In genomic region chr11:2783536-2784082, GRCh38 we compare ENCODE assay signal across 33 cellular contexts.
DNase-seq lines count a peak whose midpoint lies in the region; ATAC-seq and TF ChIP-seq lines count a peak whose summit lies in the region.
"Had no signal": no experiment of that assay in that cellular context is flagged by ENCODE, and none has a peak within 500 bp of the region (broad histone marks: within the 10 kb centered on the region; RNA-seq: fewer than 3 reads in every experiment).

No MANE protein-coding gene starts in this region.

- H3K27ac Mint-ChIP-seq in naive thymus-derived CD4-positive, alpha-beta T cell: no peak overlapping the region
- H3K27ac Mint-ChIP-seq: activated CD4-positive, alpha-beta T cell treated with anti-CD3 and anti-CD28 coated beads for 36 hours; activated CD8-positive, alpha-beta T cell treated with anti-CD3 and anti-CD28 coated beads, Interleukin-2, amount 10 ng/mL, durations not matched to agents 7 days and 5 days; activated naive CD4-positive, alpha-beta T cell treated with anti-CD3 and anti-CD28 coated beads, Interleukin-2, amount 50 U/mL, for 24 hours; activated T-helper 2 cell treated with anti-CD3 and anti-CD28 coated beads, Interferon-gamma antibody, Interleukin-2, Interleukin-4, amounts not matched to agents 10 μg/mL and 5 μg/mL and 100 μg/mL, durations not matched to agents 14 hours and 24 hours and 36 hours; T-helper 17 cell had no signal

- TF ChIP-seq CTCF in vagina (IDR thresholded peaks at IDR 0.05) (no peak), right atrium auricular region (IDR thresholded peaks at IDR 0.05) (no peak)

- H3K27me3 Mint-ChIP-seq in naive thymus-derived CD4-positive, alpha-beta T cell: peaks cover 0 to 27% (median 0%) of the 10 kb centered on the region in 5 donors
- H3K27me3 Mint-ChIP-seq: activated CD4-positive, alpha-beta T cell treated with anti-CD3 and anti-CD28 coated beads for 36 hours; activated naive CD4-positive, alpha-beta T cell treated with anti-CD3 and anti-CD28 coated beads, Interleukin-2, amount 50 U/mL, for 24 hours; memory B cell; T-helper 17 cell had no signal

- H3K36me3 Mint-ChIP-seq in naive thymus-derived CD4-positive, alpha-beta T cell: peaks cover 0 to 23% (median 18%) of the 10 kb centered on the region in 5 donors

- peak overlapping the region; percentile 23; the same call in 1 of the 2 replicates for H3K4me3 ChIP-seq in HUES48 (ENCODE audit: low read depth, low read length)
- H3K4me3 ChIP-seq in naive thymus-derived CD4-positive, alpha-beta T cell (ENCODE audit: low read length): no peak overlapping the region
- no peak overlapping the region for H3K4me3 ChIP-seq in vagina
- no peak overlapping the region for H3K4me3 ChIP-seq in right atrium auricular region
- H3K4me3 ChIP-seq: cardiac muscle cell, colonic mucosa, pancreas, suprapubic skin, upper lobe of left lung had no signal

- H3K4me3 Mint-ChIP-seq in naive thymus-derived CD4-positive, alpha-beta T cell: no peak overlapping the region
- H3K4me3 Mint-ChIP-seq: activated CD4-positive, alpha-beta T cell treated with anti-CD3 and anti-CD28 coated beads for 36 hours; activated CD8-positive, alpha-beta T cell treated with anti-CD3 and anti-CD28 coated beads, Interleukin-2, amount 10 ng/mL, durations not matched to agents 7 days and 5 days; activated naive CD4-positive, alpha-beta T cell treated with anti-CD3 and anti-CD28 coated beads, Interleukin-2, amount 50 U/mL, for 24 hours; memory B cell; neural crest cell; T-helper 17 cell had no signal

- intact Hi-C loops in naive thymus-derived CD4-positive, alpha-beta T cell (cut with micrococcal nuclease): no loop called here
- intact Hi-C loops in vagina (cut with DNase I): no loop called here

- no peak for TF ChIP-seq POLR2A in GM18505 (IDR thresholded peaks at IDR 0.05; ENCODE audit: borderline replicate concordance, extremely low read depth, insufficient read depth, insufficient read length)
- TF ChIP-seq POLR2A in vagina (IDR thresholded peaks at IDR 0.05): no peak

- H3K27ac ChIP-seq in HUES48 (ENCODE audit: low read depth, low read length) (peak overlapping the region; percentile 17), vagina (no peak overlapping the region), right atrium auricular region (no peak overlapping the region)
- no peak overlapping the region for H3K27ac ChIP-seq in naive thymus-derived CD4-positive, alpha-beta T cell (ENCODE audit: low read depth, low read length)
- H3K27ac ChIP-seq: C4-2B, cardiac muscle cell, colonic mucosa, pancreas, suprapubic skin, upper lobe of left lung had no signal

- H3K27me3 ChIP-seq in HUES48 (ENCODE audit: control insufficient read depth, insufficient read depth, low read length) (no peaks in the 10 kb centered on the region), vagina (no peaks in the 10 kb centered on the region), right atrium auricular region (no peaks in the 10 kb centered on the region)
- no peaks in the 10 kb centered on the region for H3K27me3 ChIP-seq in naive thymus-derived CD4-positive, alpha-beta T cell (ENCODE audit: control insufficient read depth in 2 of 2, insufficient read depth in 2 of 2, low read length in 2 of 2)
- H3K27me3 ChIP-seq: cardiac muscle cell, colonic mucosa, pancreas, upper lobe of left lung had no signal

- H3K9ac ChIP-seq in HUES48 (ENCODE audit: low read depth, low read length): no peak overlapping the region

- peaks cover 0 to 2% (median 0%) of the 10 kb centered on the region in 11 donors for H3K9me3 Mint-ChIP-seq in naive thymus-derived CD4-positive, alpha-beta T cell
- H3K9me3 Mint-ChIP-seq: activated naive CD4-positive, alpha-beta T cell treated with anti-CD3 and anti-CD28 coated beads, Interleukin-2, amount 50 U/mL, for 24 hours; activated T-helper 2 cell treated with anti-CD3 and anti-CD28 coated beads, Interferon-gamma antibody, Interleukin-2, Interleukin-4, amounts not matched to agents 10 μg/mL and 5 μg/mL and 100 μg/mL, durations not matched to agents 14 hours and 24 hours and 36 hours had no signal

- POLR2A ChIA-PET in naive thymus-derived CD4-positive, alpha-beta T cell (lab: Charles Lee): no interaction called here

- peaks cover 8% of the 10 kb centered on the region for H3K9me3 ChIP-seq in HUES48 (ENCODE audit: control insufficient read depth, insufficient read depth, low read length)
- H3K9me3 ChIP-seq in naive thymus-derived CD4-positive, alpha-beta T cell (ENCODE audit: control insufficient read depth in 2 of 3, low read length in 3 of 3): no peaks in the 10 kb centered on the region
- H3K9me3 ChIP-seq in vagina: no peaks in the 10 kb centered on the region
- no peaks in the 10 kb centered on the region for H3K9me3 ChIP-seq in right atrium auricular region
- H3K9me3 ChIP-seq: colonic mucosa, pancreas, suprapubic skin, upper lobe of left lung had no signal

- peak; percentile 18 for DNase-seq in MV-4-11 (lab: John Stamatoyannopoulos, UW)
- DNase-seq in astrocyte of the hippocampus (ENCODE audit: low read depth, low spot score): peak; percentile 48
- no peak for DNase-seq in naive thymus-derived CD4-positive, alpha-beta T cell
- no peak for DNase-seq in amygdala (lab: John Stamatoyannopoulos, UW)
- DNase-seq in vagina (ENCODE audit: extremely low spot score in 2 of 2): no peak
- DNase-seq in right atrium auricular region (ENCODE audit: low spot score): no peak
- DNase-seq: activated CD4-positive, alpha-beta T cell treated with anti-CD3 and anti-CD28 coated beads for 36 hours; activated CD8-positive, alpha-beta T cell treated with anti-CD3 and anti-CD28 coated beads, Interleukin-2, amount 10 ng/mL, durations not matched to agents 7 days and 5 days; colonic mucosa; effector CD4-positive, alpha-beta T cell; foreskin fibroblast; HCEC 1CT; NCI-H2029 treated with DMSO at 0.1 percent for 48 hours; NCI-H524; pancreas; retina; Right ventricle myocardium superior; small intestine; stimulated activated naive CD4-positive, alpha-beta T cell; T-helper 17 cell; upper lobe of left lung had no signal

- peaks cover 15% of the 10 kb centered on the region for H3K4me1 ChIP-seq in HUES48 (ENCODE audit: control insufficient read depth, insufficient read depth, low read length)
- H3K4me1 ChIP-seq in naive thymus-derived CD4-positive, alpha-beta T cell (ENCODE audit: control insufficient read depth in 2 of 2, insufficient read depth in 2 of 2, low read length in 2 of 2): no peaks in the 10 kb centered on the region
- peaks cover 23% of the 10 kb centered on the region for H3K4me1 ChIP-seq in vagina
- peaks cover 0 to 41% of the 10 kb centered on the region in 2 donors for H3K4me1 ChIP-seq in right atrium auricular region

- H3K36me3 ChIP-seq in HUES48 (ENCODE audit: control insufficient read depth, insufficient read depth, low read length) (no peaks in the 10 kb centered on the region), vagina (no peaks in the 10 kb centered on the region), right atrium auricular region (no peaks in the 10 kb centered on the region)
- H3K36me3 ChIP-seq in naive thymus-derived CD4-positive, alpha-beta T cell (ENCODE audit: control insufficient read depth in 2 of 3, insufficient read depth in 3 of 3, low read length in 3 of 3): peaks cover 0 to 14% (median 0%) of the 10 kb centered on the region in 3 experiments
- H3K36me3 ChIP-seq: cardiac muscle cell, colonic mucosa, pancreas, suprapubic skin, upper lobe of left lung had no signal

- ATAC-seq in naive thymus-derived CD4-positive, alpha-beta T cell: peak; percentile 37
- ATAC-seq in GM18505 (IDR thresholded peaks at IDR 0.05; ENCODE audit: unreplicated experiment): no peak
- ATAC-seq: activated CD4-positive, alpha-beta T cell treated with anti-CD3 and anti-CD28 coated beads for 36 hours; activated CD8-positive, alpha-beta T cell treated with anti-CD3 and anti-CD28 coated beads, Interleukin-2, amount 10 ng/mL, durations not matched to agents 7 days and 5 days; left lobe of liver; Panc1; pancreas; SK-N-SH treated with all-trans-retinoic acid at 6 μM for 48 hours; T-helper 17 cell had no signal

- CTCF ChIA-PET in naive thymus-derived CD4-positive, alpha-beta T cell (lab: Charles Lee): no interaction called here

- peaks cover 0 to 11% (median 1%) of the 10 kb centered on the region in 7 donors for H3K4me1 Mint-ChIP-seq in naive thymus-derived CD4-positive, alpha-beta T cell
- H3K4me1 Mint-ChIP-seq: activated CD4-positive, alpha-beta T cell treated with anti-CD3 and anti-CD28 coated beads for 36 hours; T-helper 17 cell had no signal

Comparison
In these comparisons a context has a peak if more than half of its experiments do, and no peak if none do; other contexts are left out.
1. DNase-seq: peak in MV-4-11 (single experiment) and astrocyte of the hippocampus (single experiment); none in naive thymus-derived CD4-positive, alpha-beta T cell (0 of 9), amygdala (0 of 56), vagina (0 of 2) and right atrium auricular region (single experiment).